Comparison of ENCODE assay signal across 1 cellular context in the genomic region with DNA sequence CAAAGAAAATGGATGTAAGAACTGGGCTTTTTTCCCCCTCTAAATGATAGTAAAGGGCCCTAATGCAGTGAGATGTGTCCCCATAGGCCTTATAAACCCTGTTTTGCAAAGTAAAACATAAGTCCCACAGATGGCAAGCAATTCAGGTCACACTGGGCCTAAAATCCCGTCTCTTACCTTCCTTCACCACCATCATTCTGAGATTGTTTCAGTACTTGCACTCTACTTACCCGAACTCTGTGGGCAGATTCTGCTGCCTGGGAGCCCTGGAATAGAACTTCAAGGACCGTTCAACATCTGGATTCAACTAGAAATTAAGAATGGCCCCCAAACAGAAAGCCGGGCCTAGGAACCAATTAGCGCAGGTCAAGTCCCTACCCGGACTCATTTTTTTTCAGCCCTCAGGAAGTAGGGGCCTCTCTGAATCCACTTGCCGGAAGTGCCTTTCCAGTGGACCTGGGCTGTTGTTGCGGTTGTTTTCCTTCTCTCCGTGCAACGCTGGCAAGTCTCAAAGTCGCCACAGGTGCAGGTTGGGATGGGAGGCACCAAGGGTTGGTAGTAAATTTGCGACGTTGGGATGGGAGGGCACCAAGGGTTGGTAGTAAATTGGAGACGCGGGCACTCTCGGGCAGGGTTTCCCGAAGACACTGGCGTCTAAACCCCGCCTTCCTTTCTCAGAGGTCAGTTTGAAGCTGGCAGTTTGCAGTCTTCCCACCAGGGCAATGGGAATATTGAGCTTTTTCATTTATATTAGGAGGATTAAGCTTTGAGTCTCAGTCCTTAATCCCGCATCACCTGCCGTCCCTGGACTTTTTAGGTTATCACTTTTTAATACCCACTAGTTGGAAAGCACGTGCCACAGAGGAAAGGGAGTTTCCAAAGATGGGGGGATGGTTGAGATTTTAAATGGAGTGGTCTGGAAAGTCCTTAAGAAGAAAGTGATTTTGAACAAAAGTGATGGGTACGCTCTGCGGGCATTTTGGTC.
TF ChIP-seq lines count a peak whose summit lies in the region.

A gene with protein sequence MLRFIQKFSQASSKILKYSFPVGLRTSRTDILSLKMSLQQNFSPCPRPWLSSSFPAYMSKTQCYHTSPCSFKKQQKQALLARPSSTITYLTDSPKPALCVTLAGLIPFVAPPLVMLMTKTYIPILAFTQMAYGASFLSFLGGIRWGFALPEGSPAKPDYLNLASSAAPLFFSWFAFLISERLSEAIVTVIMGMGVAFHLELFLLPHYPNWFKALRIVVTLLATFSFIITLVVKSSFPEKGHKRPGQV (plus strand): TSS at position 429 of the 985 bp plus-strand sequence. CDS start 2,888 bp downstream, outside the sequence.

TF ChIP-seq in HEK293, 187 proteins besides CTCF, POLR2A, EP300 and RAD21 (continued from another document and continues in another):
- TF ChIP-seq, protein P1, sequence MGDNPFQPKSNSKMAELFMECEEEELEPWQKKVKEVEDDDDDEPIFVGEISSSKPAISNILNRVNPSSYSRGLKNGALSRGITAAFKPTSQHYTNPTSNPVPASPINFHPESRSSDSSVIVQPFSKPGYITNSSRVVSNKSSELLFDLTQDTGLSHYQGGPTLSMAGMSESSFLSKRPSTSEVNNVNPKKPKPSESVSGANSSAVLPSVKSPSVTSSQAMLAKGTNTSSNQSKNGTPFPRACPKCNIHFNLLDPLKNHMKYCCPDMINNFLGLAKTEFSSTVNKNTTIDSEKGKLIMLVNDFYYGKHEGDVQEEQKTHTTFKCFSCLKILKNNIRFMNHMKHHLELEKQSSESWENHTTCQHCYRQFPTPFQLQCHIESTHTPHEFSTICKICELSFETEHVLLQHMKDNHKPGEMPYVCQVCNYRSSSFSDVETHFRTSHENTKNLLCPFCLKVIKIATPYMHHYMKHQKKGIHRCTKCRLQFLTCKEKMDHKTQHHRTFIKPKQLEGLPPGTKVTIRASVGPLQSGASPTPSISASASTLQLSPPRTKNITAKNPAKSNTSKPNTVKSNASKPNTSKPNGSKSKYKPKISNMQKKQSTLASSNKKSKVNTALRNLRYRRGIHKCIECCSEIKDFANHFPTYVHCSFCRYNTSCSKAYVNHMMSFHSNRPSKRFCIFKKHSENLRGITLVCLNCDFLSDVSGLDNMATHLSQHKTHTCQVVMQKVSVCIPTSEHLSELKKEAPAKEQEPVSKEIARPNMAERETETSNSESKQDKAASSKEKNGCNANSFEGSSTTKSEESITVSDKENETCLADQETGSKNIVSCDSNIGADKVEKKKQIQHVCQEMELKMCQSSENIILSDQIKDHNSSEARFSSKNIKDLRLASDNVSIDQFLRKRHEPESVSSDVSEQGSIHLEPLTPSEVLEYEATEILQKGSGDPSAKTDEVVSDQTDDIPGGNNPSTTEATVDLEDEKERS (tag by site-specific recombination; IDR thresholded peaks at IDR 0.05) = 0 out of 2 replicates have a peak, but pooled peaks have one; percentile 53
- TF ChIP-seq ZNF843 (tag by site-specific recombination; IDR thresholded peaks at IDR 0.05) = 0 out of 2 replicates have a peak, but pooled peaks have one; percentile 6
- TF ChIP-seq SP7 (tag by site-specific recombination; IDR thresholded peaks at IDR 0.05) = peak; percentile 76
- no peak for TF ChIP-seq ZNF121 (tag by site-specific recombination; IDR thresholded peaks at IDR 0.05)
- peak; percentile 74; the same call in 1 of the 2 replicates for TF ChIP-seq ZNF558 (tag by site-specific recombination; IDR thresholded peaks at IDR 0.05)
- TF ChIP-seq ZFP69B (tag by site-specific recombination; IDR thresholded peaks at IDR 0.05) = peak; percentile 78
- no peak for TF ChIP-seq RBAK (tag by site-specific recombination; IDR thresholded peaks at IDR 0.05)
- TF ChIP-seq, protein P2, sequence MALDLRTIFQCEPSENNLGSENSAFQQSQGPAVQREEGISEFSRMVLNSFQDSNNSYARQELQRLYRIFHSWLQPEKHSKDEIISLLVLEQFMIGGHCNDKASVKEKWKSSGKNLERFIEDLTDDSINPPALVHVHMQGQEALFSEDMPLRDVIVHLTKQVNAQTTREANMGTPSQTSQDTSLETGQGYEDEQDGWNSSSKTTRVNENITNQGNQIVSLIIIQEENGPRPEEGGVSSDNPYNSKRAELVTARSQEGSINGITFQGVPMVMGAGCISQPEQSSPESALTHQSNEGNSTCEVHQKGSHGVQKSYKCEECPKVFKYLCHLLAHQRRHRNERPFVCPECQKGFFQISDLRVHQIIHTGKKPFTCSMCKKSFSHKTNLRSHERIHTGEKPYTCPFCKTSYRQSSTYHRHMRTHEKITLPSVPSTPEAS (tag by site-specific recombination; IDR thresholded peaks at IDR 0.05) = 0 out of 2 replicates have a peak, but pooled peaks have one; percentile 8
- peak; percentile 66 for TF ChIP-seq ZNF341 (tag by site-specific recombination; IDR thresholded peaks at IDR 0.05; ENCODE audit: low read depth)
- TF ChIP-seq KLF8 (tag by site-specific recombination; IDR thresholded peaks at IDR 0.05) = peak; percentile 89
- peak; percentile 77 for TF ChIP-seq KLF10 (tag by site-specific recombination; IDR thresholded peaks at IDR 0.05)
- peak; percentile 72; the same call in 1 of the 2 replicates for TF ChIP-seq YY2 (tag by site-specific recombination; IDR thresholded peaks at IDR 0.05)
- TF ChIP-seq SP2 (tag by site-specific recombination; IDR thresholded peaks at IDR 0.05) = peak; percentile 80
- TF ChIP-seq ZNF423 (tag by site-specific recombination; IDR thresholded peaks at IDR 0.05) = no peak
- no peak for TF ChIP-seq MEIS1 (CRISPR knock-in tag; IDR thresholded peaks at IDR 0.05; ENCODE audit: borderline replicate concordance)
- TF ChIP-seq, protein P3, sequence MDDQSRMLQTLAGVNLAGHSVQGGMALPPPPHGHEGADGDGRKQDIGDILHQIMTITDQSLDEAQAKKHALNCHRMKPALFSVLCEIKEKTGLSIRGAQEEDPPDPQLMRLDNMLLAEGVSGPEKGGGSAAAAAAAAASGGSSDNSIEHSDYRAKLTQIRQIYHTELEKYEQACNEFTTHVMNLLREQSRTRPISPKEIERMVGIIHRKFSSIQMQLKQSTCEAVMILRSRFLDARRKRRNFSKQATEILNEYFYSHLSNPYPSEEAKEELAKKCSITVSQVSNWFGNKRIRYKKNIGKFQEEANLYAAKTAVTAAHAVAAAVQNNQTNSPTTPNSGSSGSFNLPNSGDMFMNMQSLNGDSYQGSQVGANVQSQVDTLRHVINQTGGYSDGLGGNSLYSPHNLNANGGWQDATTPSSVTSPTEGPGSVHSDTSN (CRISPR knock-in tag; IDR thresholded peaks at IDR 0.05) = no peak
- TF ChIP-seq YY1 (tag by site-specific recombination; IDR thresholded peaks at IDR 0.05) = peak; percentile 92
- TF ChIP-seq, protein P4, sequence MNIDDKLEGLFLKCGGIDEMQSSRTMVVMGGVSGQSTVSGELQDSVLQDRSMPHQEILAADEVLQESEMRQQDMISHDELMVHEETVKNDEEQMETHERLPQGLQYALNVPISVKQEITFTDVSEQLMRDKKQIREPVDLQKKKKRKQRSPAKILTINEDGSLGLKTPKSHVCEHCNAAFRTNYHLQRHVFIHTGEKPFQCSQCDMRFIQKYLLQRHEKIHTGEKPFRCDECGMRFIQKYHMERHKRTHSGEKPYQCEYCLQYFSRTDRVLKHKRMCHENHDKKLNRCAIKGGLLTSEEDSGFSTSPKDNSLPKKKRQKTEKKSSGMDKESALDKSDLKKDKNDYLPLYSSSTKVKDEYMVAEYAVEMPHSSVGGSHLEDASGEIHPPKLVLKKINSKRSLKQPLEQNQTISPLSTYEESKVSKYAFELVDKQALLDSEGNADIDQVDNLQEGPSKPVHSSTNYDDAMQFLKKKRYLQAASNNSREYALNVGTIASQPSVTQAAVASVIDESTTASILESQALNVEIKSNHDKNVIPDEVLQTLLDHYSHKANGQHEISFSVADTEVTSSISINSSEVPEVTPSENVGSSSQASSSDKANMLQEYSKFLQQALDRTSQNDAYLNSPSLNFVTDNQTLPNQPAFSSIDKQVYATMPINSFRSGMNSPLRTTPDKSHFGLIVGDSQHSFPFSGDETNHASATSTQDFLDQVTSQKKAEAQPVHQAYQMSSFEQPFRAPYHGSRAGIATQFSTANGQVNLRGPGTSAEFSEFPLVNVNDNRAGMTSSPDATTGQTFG (tag by site-specific recombination; IDR thresholded peaks at IDR 0.05; ENCODE audit: borderline replicate concordance) = 0 out of 2 replicates have a peak, but pooled peaks have one; percentile 42
- TF ChIP-seq ZNF324 (tag by site-specific recombination; IDR thresholded peaks at IDR 0.05) = peak; percentile 68; the same call in 1 of the 2 replicates
- no peak for TF ChIP-seq ZNF404 (tag by site-specific recombination; IDR thresholded peaks at IDR 0.05)
- TF ChIP-seq KLF16 (tag by site-specific recombination; IDR thresholded peaks at IDR 0.05) = peak; percentile 63
- peak; percentile 66; the same call in 1 of the 2 replicates for TF ChIP-seq ZNF394 (tag by site-specific recombination; IDR thresholded peaks at IDR 0.05; ENCODE audit: borderline replicate concordance)
- TF ChIP-seq ZNF433 (tag by site-specific recombination; IDR thresholded peaks at IDR 0.05; ENCODE audit: low read depth) = no peak
- TF ChIP-seq, protein P5, sequence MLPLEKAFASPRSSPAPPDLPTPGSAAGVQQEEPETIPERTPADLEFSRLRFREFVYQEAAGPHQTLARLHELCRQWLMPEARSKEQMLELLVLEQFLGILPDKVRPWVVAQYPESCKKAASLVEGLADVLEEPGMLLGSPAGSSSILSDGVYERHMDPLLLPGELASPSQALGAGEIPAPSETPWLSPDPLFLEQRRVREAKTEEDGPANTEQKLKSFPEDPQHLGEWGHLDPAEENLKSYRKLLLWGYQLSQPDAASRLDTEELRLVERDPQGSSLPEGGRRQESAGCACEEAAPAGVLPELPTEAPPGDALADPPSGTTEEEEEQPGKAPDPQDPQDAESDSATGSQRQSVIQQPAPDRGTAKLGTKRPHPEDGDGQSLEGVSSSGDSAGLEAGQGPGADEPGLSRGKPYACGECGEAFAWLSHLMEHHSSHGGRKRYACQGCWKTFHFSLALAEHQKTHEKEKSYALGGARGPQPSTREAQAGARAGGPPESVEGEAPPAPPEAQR (tag by site-specific recombination; IDR thresholded peaks at IDR 0.05) = 0 out of 2 replicates have a peak, but pooled peaks have one; percentile 36
- TF ChIP-seq SETDB1 (IDR thresholded peaks at IDR 0.05; ENCODE audit: insufficient read length, low read length) = peak; percentile 58
- TF ChIP-seq, protein P6, sequence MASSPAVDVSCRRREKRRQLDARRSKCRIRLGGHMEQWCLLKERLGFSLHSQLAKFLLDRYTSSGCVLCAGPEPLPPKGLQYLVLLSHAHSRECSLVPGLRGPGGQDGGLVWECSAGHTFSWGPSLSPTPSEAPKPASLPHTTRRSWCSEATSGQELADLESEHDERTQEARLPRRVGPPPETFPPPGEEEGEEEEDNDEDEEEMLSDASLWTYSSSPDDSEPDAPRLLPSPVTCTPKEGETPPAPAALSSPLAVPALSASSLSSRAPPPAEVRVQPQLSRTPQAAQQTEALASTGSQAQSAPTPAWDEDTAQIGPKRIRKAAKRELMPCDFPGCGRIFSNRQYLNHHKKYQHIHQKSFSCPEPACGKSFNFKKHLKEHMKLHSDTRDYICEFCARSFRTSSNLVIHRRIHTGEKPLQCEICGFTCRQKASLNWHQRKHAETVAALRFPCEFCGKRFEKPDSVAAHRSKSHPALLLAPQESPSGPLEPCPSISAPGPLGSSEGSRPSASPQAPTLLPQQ (tag by site-specific recombination; IDR thresholded peaks at IDR 0.05) = peak; percentile 85
- TF ChIP-seq ZBTB8A (tag by site-specific recombination; IDR thresholded peaks at IDR 0.05) = 0 out of 2 replicates have a peak, but pooled peaks have one; percentile 24
- peak; percentile 53; the same call in 1 of the 2 replicates for TF ChIP-seq ZBTB20 (tag by site-specific recombination; IDR thresholded peaks at IDR 0.05)
- TF ChIP-seq, protein P7, sequence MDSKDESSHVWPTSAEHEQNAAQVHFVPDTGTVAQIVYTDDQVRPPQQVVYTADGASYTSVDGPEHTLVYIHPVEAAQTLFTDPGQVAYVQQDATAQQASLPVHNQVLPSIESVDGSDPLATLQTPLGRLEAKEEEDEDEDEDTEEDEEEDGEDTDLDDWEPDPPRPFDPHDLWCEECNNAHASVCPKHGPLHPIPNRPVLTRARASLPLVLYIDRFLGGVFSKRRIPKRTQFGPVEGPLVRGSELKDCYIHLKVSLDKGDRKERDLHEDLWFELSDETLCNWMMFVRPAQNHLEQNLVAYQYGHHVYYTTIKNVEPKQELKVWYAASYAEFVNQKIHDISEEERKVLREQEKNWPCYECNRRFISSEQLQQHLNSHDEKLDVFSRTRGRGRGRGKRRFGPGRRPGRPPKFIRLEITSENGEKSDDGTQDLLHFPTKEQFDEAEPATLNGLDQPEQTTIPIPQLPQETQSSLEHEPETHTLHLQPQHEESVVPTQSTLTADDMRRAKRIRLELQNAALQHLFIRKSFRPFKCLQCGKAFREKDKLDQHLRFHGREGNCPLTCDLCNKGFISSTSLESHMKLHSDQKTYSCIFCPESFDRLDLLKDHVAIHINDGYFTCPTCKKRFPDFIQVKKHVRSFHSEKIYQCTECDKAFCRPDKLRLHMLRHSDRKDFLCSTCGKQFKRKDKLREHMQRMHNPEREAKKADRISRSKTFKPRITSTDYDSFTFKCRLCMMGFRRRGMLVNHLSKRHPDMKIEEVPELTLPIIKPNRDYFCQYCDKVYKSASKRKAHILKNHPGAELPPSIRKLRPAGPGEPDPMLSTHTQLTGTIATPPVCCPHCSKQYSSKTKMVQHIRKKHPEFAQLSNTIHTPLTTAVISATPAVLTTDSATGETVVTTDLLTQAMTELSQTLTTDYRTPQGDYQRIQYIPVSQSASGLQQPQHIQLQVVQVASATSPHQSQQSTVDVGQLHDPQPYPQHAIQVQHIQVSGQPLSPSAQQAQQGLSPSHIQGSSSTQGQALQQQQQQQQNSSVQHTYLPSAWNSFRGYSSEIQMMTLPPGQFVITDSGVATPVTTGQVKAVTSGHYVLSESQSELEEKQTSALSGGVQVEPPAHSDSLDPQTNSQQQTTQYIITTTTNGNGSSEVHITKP (tag by site-specific recombination; IDR thresholded peaks at IDR 0.05) = peak; percentile 66; the same call in 1 of the 2 replicates
- TF ChIP-seq HOXA7 (CRISPR knock-in tag; IDR thresholded peaks at IDR 0.05; ENCODE audit: borderline replicate concordance) = no peak
- peak; percentile 91 for TF ChIP-seq ZNF501 (tag by site-specific recombination; IDR thresholded peaks at IDR 0.05)
- TF ChIP-seq, protein P8, sequence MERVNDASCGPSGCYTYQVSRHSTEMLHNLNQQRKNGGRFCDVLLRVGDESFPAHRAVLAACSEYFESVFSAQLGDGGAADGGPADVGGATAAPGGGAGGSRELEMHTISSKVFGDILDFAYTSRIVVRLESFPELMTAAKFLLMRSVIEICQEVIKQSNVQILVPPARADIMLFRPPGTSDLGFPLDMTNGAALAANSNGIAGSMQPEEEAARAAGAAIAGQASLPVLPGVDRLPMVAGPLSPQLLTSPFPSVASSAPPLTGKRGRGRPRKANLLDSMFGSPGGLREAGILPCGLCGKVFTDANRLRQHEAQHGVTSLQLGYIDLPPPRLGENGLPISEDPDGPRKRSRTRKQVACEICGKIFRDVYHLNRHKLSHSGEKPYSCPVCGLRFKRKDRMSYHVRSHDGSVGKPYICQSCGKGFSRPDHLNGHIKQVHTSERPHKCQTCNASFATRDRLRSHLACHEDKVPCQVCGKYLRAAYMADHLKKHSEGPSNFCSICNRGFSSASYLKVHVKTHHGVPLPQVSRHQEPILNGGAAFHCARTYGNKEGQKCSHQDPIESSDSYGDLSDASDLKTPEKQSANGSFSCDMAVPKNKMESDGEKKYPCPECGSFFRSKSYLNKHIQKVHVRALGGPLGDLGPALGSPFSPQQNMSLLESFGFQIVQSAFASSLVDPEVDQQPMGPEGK (tag by site-specific recombination; IDR thresholded peaks at IDR 0.05) = peak; percentile 88
- TF ChIP-seq SP3 (tag by site-specific recombination; IDR thresholded peaks at IDR 0.05) = peak; percentile 70
- TF ChIP-seq ZNF561 (tag by site-specific recombination; IDR thresholded peaks at IDR 0.05; ENCODE audit: borderline replicate concordance) = peak; percentile 94
- peak; percentile 45 for TF ChIP-seq ZNF366 (tag by site-specific recombination; conservative IDR thresholded peaks at IDR 0.05)
- TF ChIP-seq ZNF391 (tag by site-specific recombination; IDR thresholded peaks at IDR 0.05; ENCODE audit: borderline replicate concordance, low read depth) = peak; percentile 95; the same call in 1 of the 2 replicates
- TF ChIP-seq SCRT2 (tag by site-specific recombination; IDR thresholded peaks at IDR 0.05) = peak; percentile 90
